20 cellular contexts compared by ENCODE assay signal in the genomic region with DNA sequence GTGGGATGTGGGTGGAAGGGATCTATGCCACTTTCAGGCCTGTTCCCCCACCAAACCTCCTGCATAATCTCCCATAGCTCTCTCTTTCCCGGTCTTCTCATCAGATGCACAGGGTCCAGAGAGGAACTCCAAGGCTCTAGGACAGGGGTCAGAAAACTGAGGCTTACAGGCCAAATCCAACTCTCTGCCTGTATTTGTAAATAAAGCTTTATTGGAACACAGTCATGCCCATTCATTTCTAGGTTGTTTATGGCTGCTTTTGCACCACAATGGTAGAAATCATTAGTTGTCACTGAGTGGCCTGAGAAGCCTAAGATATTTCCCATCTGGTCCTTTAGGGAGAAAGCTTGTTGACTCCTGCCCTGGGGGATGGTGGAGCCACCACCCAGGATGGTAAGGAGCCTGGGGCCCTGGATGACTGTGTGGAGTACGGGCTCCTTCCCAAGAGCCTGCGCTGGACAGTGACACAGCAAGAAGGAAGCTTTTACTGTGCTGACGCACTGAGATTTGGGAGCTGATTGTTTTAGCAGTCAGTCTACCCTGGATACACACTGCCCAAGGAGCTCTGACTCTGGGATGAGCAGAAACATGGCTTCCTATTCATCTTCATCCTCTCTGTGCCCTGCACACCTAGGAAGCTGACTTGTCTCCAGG.
DNase-seq lines count a peak whose midpoint lies in the region; ATAC-seq, FAIRE-seq and TF ChIP-seq lines count a peak whose summit lies in the region.
"Had no signal": no experiment of that assay in that cellular context is flagged by ENCODE, and none has a peak within 500 bp of the region (broad histone marks: within the 10 kb centered on the region; RNA-seq: fewer than 3 reads in every experiment).

No MANE protein-coding gene starts in this region.

- H3F3A ChIP-seq in SK-N-SH (replicated peaks; ENCODE audit: insufficient read depth) = no peaks in the 10 kb centered on the region
- H3F3A ChIP-seq in PC-9 (ENCODE audit: insufficient read depth, low read depth) = no peaks in the 10 kb centered on the region

- H2AFZ ChIP-seq in SK-N-SH (ENCODE audit: low read depth) (no peak overlapping the region), K562 (ENCODE audit: low read depth, low read length) (no peak overlapping the region), PC-9 (no peak overlapping the region)

- no peak overlapping the region for H3K4me3 ChIP-seq in SK-N-SH (ENCODE audit: low read depth in 2 of 2, low read length in 1 of 2)
- H3K4me3 ChIP-seq in K562 = no peak overlapping the region
- no peak overlapping the region for H3K4me3 ChIP-seq in kidney (ENCODE audit: low read length in 2 of 2)
- no peak overlapping the region for H3K4me3 ChIP-seq in PC-9
- H3K4me3 ChIP-seq: BLaER1 treated with 17β-estradiol and CSF1 and Interleukin-3, amounts not matched to agents 10 nM and 100 nM had no signal

- WGBS in SK-N-SH (ENCODE audit: low lambda C conversion rate) = 67% methylated on average over 1 of the region's 4 CpGs
- 0% methylated on average over 1 of the region's 4 CpGs for WGBS in K562 (ENCODE audit: insufficient coverage, low coverage, missing lambda C conversion rate)

- TF ChIP-seq EP300 in SK-N-SH (IDR thresholded peaks at IDR 0.05; ENCODE audit: borderline replicate concordance in 1 of 2, low read depth in 1 of 2, low read length in 1 of 2) = no peak
- TF ChIP-seq EP300 in K562 (IDR thresholded peaks at IDR 0.05; ENCODE audit: low read length) = no peak

- H3K9me2 ChIP-seq in SK-N-SH (no peaks in the 10 kb centered on the region), PC-9 (ENCODE audit: insufficient read depth) (no peaks in the 10 kb centered on the region)

- H3K9ac ChIP-seq in SK-N-SH (no peak overlapping the region), K562 (ENCODE audit: insufficient read depth in 1 of 2, low read depth in 2 of 2, low read length in 2 of 2) (no peak overlapping the region), kidney (ENCODE audit: low read length in 2 of 2) (no peak overlapping the region)
- H3K9ac ChIP-seq: BLaER1 treated with 17β-estradiol and CSF1 and Interleukin-3, amounts not matched to agents 10 nM and 100 nM had no signal

- in situ Hi-C loops in K562 (cut with MboI) = no loop called here

- H3K4me2 ChIP-seq in SK-N-SH = no peak overlapping the region
- no peak overlapping the region for H3K4me2 ChIP-seq in K562 (ENCODE audit: insufficient read depth, low read length)
- no peak overlapping the region for H3K4me2 ChIP-seq in PC-9
- H3K4me2 ChIP-seq: BLaER1 treated with 17β-estradiol and CSF1 and Interleukin-3, amounts not matched to agents 10 nM and 100 nM had no signal

- TF ChIP-seq RAD21 in SK-N-SH (IDR thresholded peaks at IDR 0.05; ENCODE audit: low read length) (no peak), K562 (CRISPR knock-in tag; conservative IDR thresholded peaks at IDR 0.05 in 1 of 2, IDR thresholded peaks at IDR 0.05 in 1 of 2) (no peak)

- CTCF ChIA-PET in SK-N-SH (lab: Yijun Ruan, JAX) (interaction anchor here (0.9 to 1.5 kb wide), 10 partner anchors 11 to 465 kb away, joined by 3 to 4 read pairs (median 4); no protein-coding TSS in a partner anchor), K562 (lab: Yijun Ruan, JAX; ENCODE audit: low intra/inter-chr PET ratio) (no interaction called here), PC-9 (lab: Charles Lee) (interaction anchor here (0.5 kb wide), 1 partner anchor 361 kb away, joined by 3 read pairs; no protein-coding TSS in a partner anchor)

- H3K27me3 ChIP-seq in SK-N-SH (ENCODE audit: insufficient read depth) (peaks cover 7% of the 10 kb centered on the region), K562 (ENCODE audit: control insufficient read depth in 2 of 2, insufficient read depth in 2 of 2, low read length in 2 of 2) (peaks cover 6 to 28% of the 10 kb centered on the region in 2 experiments; a peak in 4 of 5 replicates), PC-9 (ENCODE audit: insufficient read depth, low read depth) (peaks cover 59% of the 10 kb centered on the region)
- H3K27me3 ChIP-seq: BE2C; BLaER1 treated with 17β-estradiol and CSF1 and Interleukin-3, amounts not matched to agents 10 nM and 100 nM had no signal

- no peak for FAIRE-seq in K562 (lab: Jason Lieb, UNC)
- no peak for FAIRE-seq in kidney (lab: Jason Lieb, UNC)
- FAIRE-seq: A204.1, D721Med, G401.6, GM12892 had no signal

- ATAC-seq in SK-N-SH treated with all-trans-retinoic acid at 6 μM for 48 hours (no peak), K562 (no peak)

- no peaks in the 10 kb centered on the region for H3K9me1 ChIP-seq in K562 (ENCODE audit: control insufficient read depth, insufficient read depth, low read length)

- H4K20me1 ChIP-seq in SK-N-SH (ENCODE audit: insufficient read depth) (no peaks in the 10 kb centered on the region), K562 (replicated peaks; ENCODE audit: control insufficient read depth, insufficient read depth, low read length) (peaks cover 11% of the 10 kb centered on the region), PC-9 (ENCODE audit: insufficient read depth) (no peaks in the 10 kb centered on the region)

- BruUV-seq in K562 (replicated peaks; lab: Mats Ljungman, UMichigan) = no TSS peak
- BruUV-seq in PC-9 (replicated peaks; lab: Mats Ljungman, UMichigan) = no TSS peak

- intact Hi-C loops in K562 (cut with micrococcal nuclease) (no loop called here), kidney (cut with DNase I) (no loop called here), PC-9 (cut with micrococcal nuclease; ENCODE audit: unreplicated experiment) (no loop called here)

- TF ChIP-seq CTCF in SK-N-SH (IDR thresholded peaks at IDR 0.05) (no peak), K562 (IDR thresholded peaks at IDR 0.05 in 2 of 3, conservative IDR thresholded peaks at IDR 0.05 in 1 of 3; ENCODE audit: insufficient read depth in 2 of 3, low read depth in 1 of 3, low read length in 3 of 3) (no peak), kidney (IDR thresholded peaks at IDR 0.05; ENCODE audit: borderline replicate concordance, extremely low read depth, insufficient read depth) (no peak), PC-9 (conservative IDR thresholded peaks at IDR 0.05) (no peak)

- H3K4me1 ChIP-seq in SK-N-SH (ENCODE audit: control insufficient read depth in 1 of 2, insufficient read depth in 2 of 2, low read depth in 1 of 2, low read length in 1 of 2) (peaks cover 0 to 14% of the 10 kb centered on the region in 2 experiments; a peak in 1 of 4 replicates), K562 (replicated peaks in 1 of 2; ENCODE audit: control insufficient read depth in 2 of 2, insufficient read depth in 2 of 2, low read length in 2 of 2) (no peaks in the 10 kb centered on the region; a peak in 1 of 5 replicates), kidney (ENCODE audit: control insufficient read depth in 1 of 2, insufficient read depth in 1 of 2, low read depth in 1 of 2, low read length in 2 of 2) (no peaks in the 10 kb centered on the region), PC-9 (replicated peaks; ENCODE audit: insufficient read depth) (no peaks in the 10 kb centered on the region)
- H3K4me1 ChIP-seq: BLaER1 treated with 17β-estradiol and CSF1 and Interleukin-3, amounts not matched to agents 10 nM and 100 nM had no signal

- POLR2A ChIA-PET in SK-N-SH (lab: Yijun Ruan, JAX) (no interaction called here), K562 (lab: Yijun Ruan, JAX) (interaction anchor here (0.6 to 1.2 kb wide), 3 partner anchors 26 to 449 kb away, joined by 3 to 5 read pairs (median 3); no protein-coding TSS in a partner anchor), PC-9 (lab: Charles Lee; ENCODE audit: unreplicated experiment) (no interaction called here)

- H3K36me3 ChIP-seq in SK-N-SH (replicated peaks in 1 of 2; ENCODE audit: control insufficient read depth in 1 of 2, insufficient read depth in 2 of 2, low read length in 1 of 2) (no peaks in the 10 kb centered on the region), K562 (ENCODE audit: control insufficient read depth, insufficient read depth, low read length) (no peaks in the 10 kb centered on the region), kidney (ENCODE audit: control insufficient read depth in 1 of 2, insufficient read depth in 2 of 2, low read length in 2 of 2) (no peaks in the 10 kb centered on the region), PC-9 (ENCODE audit: low read depth) (no peaks in the 10 kb centered on the region)
- H3K36me3 ChIP-seq: BE2C; BLaER1 treated with 17β-estradiol and CSF1 and Interleukin-3, amounts not matched to agents 10 nM and 100 nM had no signal

- no peak for TF ChIP-seq POLR2A in K562 (conservative IDR thresholded peaks at IDR 0.05)

- H3K79me2 ChIP-seq in SK-N-SH (ENCODE audit: insufficient read depth) (no peaks in the 10 kb centered on the region), K562 (ENCODE audit: control insufficient read depth, insufficient read depth, low read length) (no peaks in the 10 kb centered on the region), PC-9 (ENCODE audit: low read depth) (no peaks in the 10 kb centered on the region)

- H3K9me3 ChIP-seq in SK-N-SH (no peaks in the 10 kb centered on the region), K562 (replicated peaks; ENCODE audit: control insufficient read depth, insufficient read depth, low read depth, low read length) (no peaks in the 10 kb centered on the region), kidney (ENCODE audit: control insufficient read depth in 1 of 2, low read length in 2 of 2) (no peaks in the 10 kb centered on the region), PC-9 (ENCODE audit: insufficient read depth, low read depth) (no peaks in the 10 kb centered on the region)
- H3K9me3 ChIP-seq: BE2C; BLaER1 treated with 17β-estradiol and CSF1 and Interleukin-3, amounts not matched to agents 10 nM and 100 nM had no signal

- no peak for DNase-seq in SK-N-SH
- DNase-seq in K562 (ENCODE audit: extremely low read depth in 1 of 4, low spot score in 3 of 4) = no peak
- DNase-seq in kidney = peak; percentile 27
- no peak for DNase-seq in PC-9
- DNase-seq in DMS79 (lab: John Stamatoyannopoulos, UW) = no peak
- DNase-seq: BE2C; CD4-positive, alpha-beta T cell; CD8-positive, alpha-beta memory T cell; DMS 273 treated with DMSO at 0.1 percent for 48 hours; GOT3; H7; HCEC 1CT; HFFc6 had no signal

- H3K27ac ChIP-seq in SK-N-SH (ENCODE audit: low read depth in 2 of 2, low read length in 1 of 2) = no peak overlapping the region
- no peak overlapping the region for H3K27ac ChIP-seq in K562 (ENCODE audit: extremely low read depth, low read depth, low read length)
- no peak overlapping the region for H3K27ac ChIP-seq in kidney (ENCODE audit: low read depth in 2 of 2, low read length in 2 of 2)
- H3K27ac ChIP-seq in PC-9 = no peak overlapping the region
- H3K27ac ChIP-seq: 22Rv1; BLaER1 treated with 17β-estradiol and CSF1 and Interleukin-3, amounts not matched to agents 10 nM and 100 nM had no signal

TF ChIP-seq in SK-N-SH treated with all-trans-retinoic acid at 6 μM for 48 hours, 23 proteins besides CTCF, POLR2A, EP300 and RAD21:
- TF ChIP-seq RARB (CRISPR knock-in tag; IDR thresholded peaks at IDR 0.05) = no peak
- TF ChIP-seq BACH2 (CRISPR knock-in tag; IDR thresholded peaks at IDR 0.05; ENCODE audit: borderline replicate concordance) = no peak
- TF ChIP-seq ZFP3 (CRISPR knock-in tag; IDR thresholded peaks at IDR 0.05) = no peak
- no peak for TF ChIP-seq ZNF8 (CRISPR knock-in tag; IDR thresholded peaks at IDR 0.05)
